1 cellular context compared by ENCODE assay signal in genomic region chr20:49982072-49982345, GRCh38.
TF ChIP-seq lines count a peak whose summit lies in the region.

No MANE protein-coding gene starts in this region.

TF ChIP-seq in WTC11, 78 proteins besides CTCF, POLR2A, EP300 and RAD21 (continued from another document):
- TF ChIP-seq CBFB (CRISPR knock-in tag; IDR thresholded peaks at IDR 0.05; ENCODE audit: low read depth) (no peak), NR3C1 (CRISPR knock-in tag; conservative IDR thresholded peaks at IDR 0.05; ENCODE audit: low read depth) (no peak), RELA (CRISPR knock-in tag; IDR thresholded peaks at IDR 0.05; ENCODE audit: borderline replicate concordance) (no peak), ATF6 (CRISPR knock-in tag; IDR thresholded peaks at IDR 0.05) (no peak)
